ENCODE assay signal across 1 cellular context in the genomic region with DNA sequence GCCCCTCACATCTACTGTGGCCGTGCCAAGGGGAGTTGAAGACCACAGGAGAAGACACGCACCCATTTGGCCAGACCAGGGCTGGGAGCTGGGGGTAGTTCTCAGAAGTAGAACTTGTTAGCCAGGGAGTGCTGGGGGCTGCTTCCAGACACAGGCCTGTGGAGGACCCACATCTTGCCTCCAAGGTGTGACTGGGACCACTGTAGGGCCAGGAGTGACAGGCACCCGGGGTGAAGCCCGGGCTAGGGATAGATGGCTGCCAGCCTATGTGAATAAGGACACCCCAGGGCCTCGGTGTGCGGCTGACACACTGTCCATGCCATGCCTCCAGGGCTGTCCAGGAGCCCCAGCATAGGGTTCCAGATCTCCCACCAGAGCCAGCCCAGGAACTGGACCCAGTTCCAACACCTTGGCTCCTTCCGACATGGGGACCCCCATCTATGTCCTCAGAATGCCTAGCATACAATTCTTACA.
TF ChIP-seq lines count a peak whose summit lies in the region.

No MANE protein-coding gene starts in this region.

TF ChIP-seq in H1, 55 proteins besides CTCF, POLR2A, EP300 and RAD21 (continued from another document):
- TF ChIP-seq MAFK (IDR thresholded peaks at IDR 0.05; ENCODE audit: low read depth, low read length): no peak
- no peak for TF ChIP-seq SIRT6 (IDR thresholded peaks at IDR 0.05; ENCODE audit: low read length)
- TF ChIP-seq RNF2 (IDR thresholded peaks at IDR 0.05; ENCODE audit: borderline replicate concordance, low read depth, low read length, missing control alignments, poor library complexity, severe bottlenecking): no peak
- TF ChIP-seq, protein P1, sequence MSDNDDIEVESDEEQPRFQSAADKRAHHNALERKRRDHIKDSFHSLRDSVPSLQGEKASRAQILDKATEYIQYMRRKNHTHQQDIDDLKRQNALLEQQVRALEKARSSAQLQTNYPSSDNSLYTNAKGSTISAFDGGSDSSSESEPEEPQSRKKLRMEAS (IDR thresholded peaks at IDR 0.05): no peak
- no peak for TF ChIP-seq KDM5A (IDR thresholded peaks at IDR 0.05; ENCODE audit: low read length)
